8 cellular contexts compared by ENCODE assay signal in the genomic region with DNA sequence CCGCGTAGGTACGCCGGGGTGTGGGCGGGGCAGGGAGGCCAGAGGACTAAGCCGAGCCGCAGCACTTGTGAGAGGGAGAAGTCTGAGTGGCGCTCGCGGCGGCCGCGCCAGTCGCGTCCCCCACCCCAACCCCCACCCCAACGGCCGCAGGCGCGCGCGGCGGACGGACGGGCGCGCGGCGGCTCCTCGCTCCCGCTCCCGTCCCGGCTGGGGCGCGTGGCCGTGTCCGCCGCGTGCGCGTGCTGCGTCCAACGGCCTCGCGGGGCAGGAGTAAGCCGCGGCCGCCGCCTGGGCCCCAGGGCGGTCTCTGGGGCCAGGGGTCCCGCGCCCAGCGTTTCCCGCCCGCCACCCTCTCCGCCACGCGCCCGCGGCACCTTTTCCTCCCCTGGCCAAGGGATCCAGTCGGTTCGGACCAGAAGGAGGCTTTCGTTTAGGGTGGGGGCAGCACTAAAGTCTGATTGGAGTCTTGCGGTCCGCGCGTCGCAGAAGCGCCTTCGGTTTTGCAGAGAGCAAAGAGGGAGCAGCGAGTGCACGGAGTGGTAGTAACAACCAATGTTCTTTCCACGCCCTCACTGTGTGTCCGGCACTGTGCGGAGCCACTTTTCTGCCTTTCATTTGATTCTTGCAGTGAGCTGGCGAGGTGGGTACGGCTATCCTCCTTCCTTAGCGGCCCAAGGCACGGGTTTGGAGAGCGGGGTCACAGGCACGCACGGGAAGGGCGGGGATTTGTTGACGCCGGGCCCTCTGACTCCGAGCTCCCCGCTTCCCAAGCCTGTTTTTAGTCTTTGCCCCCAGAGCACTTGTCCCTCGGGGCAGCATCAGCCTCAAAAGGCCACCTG. TPM values are rescaled to one million over a fixed set of nuclear protein-coding genes. Genes with fewer than 3 reads are reported as not detected.
DNase-seq lines count a peak whose midpoint lies in the region; ATAC-seq and TF ChIP-seq lines count a peak whose summit lies in the region.

No MANE protein-coding gene starts in this region.

- in situ Hi-C loops in T47D (cut with HindIII; ENCODE audit: low pct_unique_long_range_greater_than_20kb, low sequenced_read_pairs) = no loop called here

- peaks cover 69% of the 10 kb centered on the region for H3K79me2 ChIP-seq in DOHH2 (ENCODE audit: control insufficient read depth, low read length)

- peaks cover 47% of the 10 kb centered on the region for H3K4me1 ChIP-seq in DOHH2 (ENCODE audit: control insufficient read depth, low read length)

- DNase-seq in HFFc6 = no peak
- peak; percentile 24 for DNase-seq in T follicular helper cell (ENCODE audit: low read depth)
- peak; percentile 50 to 61 for DNase-seq in T47D (ENCODE audit: low read depth in 1 of 2, low spot score in 1 of 2)
- DNase-seq in islet precursor cell = peak; percentile 63
- peak; percentile 28 for DNase-seq in stimulated activated CD4-positive, alpha-beta T cell treated with anti-CD3 and anti-CD28 coated beads, Interleukin-12 subunit alpha, Interleukin-12 subunit beta, amount 100 ng/mL, for 4 hours
- DNase-seq in DMS114 treated with DMSO at 0.1 percent for 48 hours (lab: John Stamatoyannopoulos, UW; ENCODE audit: unreplicated experiment) = no peak

- ATAC-seq in GM21381 (IDR thresholded peaks at IDR 0.05; ENCODE audit: unreplicated experiment) = no peak

- H3K27me3 ChIP-seq in DOHH2 (ENCODE audit: control insufficient read depth, low read length) = no peaks in the 10 kb centered on the region

- H3K36me3 Mint-ChIP-seq in HFFc6 (ENCODE audit: low read depth) = peaks cover 23% of the 10 kb centered on the region

- 0 out of 2 replicates have a peak, but pooled peaks cover 3% of the 10 kb centered on the region for H3F3A ChIP-seq in DOHH2 (ENCODE audit: control insufficient read depth, insufficient read depth)

- H3K9me2 ChIP-seq in DOHH2 (replicated peaks; ENCODE audit: control insufficient read depth, low read length) = no peaks in the 10 kb centered on the region

- TF ChIP-seq CTCF in DOHH2 (IDR thresholded peaks at IDR 0.05; ENCODE audit: low read depth, low read length, poor library complexity, severe bottlenecking) (no peak), HFFc6 (IDR thresholded peaks at IDR 0.05) (no peak)

- peak overlapping the region; percentile 92 for H3K4me3 ChIP-seq in DOHH2 (ENCODE audit: low read length)

- H3K27ac Mint-ChIP-seq in HFFc6 = peak overlapping the region; percentile 89

- no peaks in the 10 kb centered on the region for H3K9me3 Mint-ChIP-seq in HFFc6

- peaks cover 43% of the 10 kb centered on the region for H3K4me1 Mint-ChIP-seq in HFFc6 (ENCODE audit: low read depth)

- H3K4me3 Mint-ChIP-seq in HFFc6 = peak overlapping the region; percentile 96; the same call in 1 of the 2 replicates

- H3K36me3 ChIP-seq in DOHH2 (ENCODE audit: control insufficient read depth, low read length) = peaks cover 51% of the 10 kb centered on the region

- no peaks in the 10 kb centered on the region; the same call in 1 of the 2 replicates for H3K27me3 Mint-ChIP-seq in HFFc6 (ENCODE audit: insufficient read depth)

- no peaks in the 10 kb centered on the region for H3K9me3 ChIP-seq in DOHH2 (ENCODE audit: control insufficient read depth, insufficient read depth, low read length)

- H4K20me1 ChIP-seq in DOHH2 (ENCODE audit: control insufficient read depth, insufficient read depth, low read depth, low read length) = peaks cover 47% of the 10 kb centered on the region

- peak overlapping the region; percentile 81 for H3K4me2 ChIP-seq in DOHH2 (ENCODE audit: low read length)

- peak overlapping the region; percentile 74 for H3K27ac ChIP-seq in DOHH2 (ENCODE audit: low read depth, low read length)

RNA-seq across cellular contexts. Expression of a gene that starts 0.5 kb away (rescaled TPM):
- total RNA-seq in HFFc6 (2021; fragmentation: NEBNext Ultra II Directional; extraction: Animal tissue kit (Norgen Biotek cat#: 25700)) = 100 to 1,000 TPM; 242 to 284 (median 245) TPM

RNA-seq across cellular contexts. Expression of a gene that starts 13.8 kb away (rescaled TPM):
- total RNA-seq in HFFc6 (2021; fragmentation: NEBNext Ultra II Directional; extraction: Animal tissue kit (Norgen Biotek cat#: 25700)) = 100 to 1,000 TPM; 148 to 185 (median 155) TPM

Comparison
In these comparisons a context has a peak if more than half of its experiments do, and no peak if none do; other contexts are left out.
1. DNase-seq: peak in T follicular helper cell (single experiment), T47D (2 of 2), islet precursor cell (single experiment) and stimulated activated CD4-positive, alpha-beta T cell treated with anti-CD3 and anti-CD28 coated beads, Interleukin-12 subunit alpha, Interleukin-12 subunit beta, amount 100 ng/mL, for 4 hours (single experiment); none in HFFc6 (single experiment) and DMS114 treated with DMSO at 0.1 percent for 48 hours (single experiment).